ENCODE assay signal across 16 cellular contexts in genomic region chr1:172278478-172278877, GRCh38.
A peak's percentile ranks its signal among the peaks of the same experiment; 100 is the strongest.
DNase-seq lines count a peak whose midpoint lies in the region; ATAC-seq and TF ChIP-seq lines count a peak whose summit lies in the region.
"Had no signal": no experiment of that assay in that cellular context is flagged by ENCODE, and none has a peak within 500 bp of the region (broad histone marks: within the 10 kb centered on the region; RNA-seq: fewer than 3 reads in every experiment).

No MANE protein-coding gene starts in this region.

- peak overlapping the region; percentile 90 for H3K27ac Mint-ChIP-seq in chondrocyte (ENCODE audit: unreplicated experiment)

- H3K36me3 ChIP-seq in HUES48 (ENCODE audit: control insufficient read depth, insufficient read depth, low read length), result no peaks in the 10 kb centered on the region
- H3K36me3 ChIP-seq: cardiac muscle cell had no signal

- H3K4me3 Mint-ChIP-seq in chondrocyte (ENCODE audit: unreplicated experiment), result peak overlapping the region; percentile 29

- H3K9me3 Mint-ChIP-seq in chondrocyte (ENCODE audit: low read depth), result peaks cover 7% of the 10 kb centered on the region

- peaks cover 32% of the 10 kb centered on the region for H3K4me1 ChIP-seq in HUES48 (ENCODE audit: control insufficient read depth, insufficient read depth, low read length)

- peaks cover 71% of the 10 kb centered on the region for H3K4me1 Mint-ChIP-seq in chondrocyte (ENCODE audit: low read depth)

- DNase-seq in A172 (ENCODE audit: low spot score), result peak; percentile 37
- DNase-seq in chondrocyte (ENCODE audit: low spot score), result no peak
- peak; percentile 35 for DNase-seq in iPS-NIHi7 (ENCODE audit: extremely low spot score)
- DNase-seq in central memory CD4-positive, alpha-beta T cell, result no peak
- DNase-seq in effector CD4-positive, alpha-beta T cell, result no peak
- DNase-seq: ACHN, DND-41, MM.1S, mucosa of descending colon, NCI-H446, RPMI8226, small intestine had no signal

- H3K9ac ChIP-seq in HUES48 (ENCODE audit: low read depth, low read length), result no peak overlapping the region

- peak overlapping the region; percentile 75 for H3K27ac ChIP-seq in HUES48 (ENCODE audit: low read depth, low read length)
- H3K27ac ChIP-seq: cardiac muscle cell had no signal

- no peaks in the 10 kb centered on the region for H3K27me3 ChIP-seq in HUES48 (ENCODE audit: control insufficient read depth, insufficient read depth, low read length)

- ATAC-seq in GM21619 (IDR thresholded peaks at IDR 0.05; ENCODE audit: unreplicated experiment) (no peak), GM18517 (IDR thresholded peaks at IDR 0.05; ENCODE audit: unreplicated experiment) (no peak)
- ATAC-seq: mucosa of descending colon had no signal

- TF ChIP-seq CTCF in chondrocyte (IDR thresholded peaks at IDR 0.05), result no peak

- H3K9me3 ChIP-seq in HUES48 (ENCODE audit: control insufficient read depth, insufficient read depth, low read length), result no peaks in the 10 kb centered on the region
- H3K9me3 ChIP-seq: mucosa of descending colon had no signal

- H3K27me3 Mint-ChIP-seq in chondrocyte (ENCODE audit: low read depth), result no peaks in the 10 kb centered on the region

- H3K4me3 ChIP-seq in HUES48 (ENCODE audit: low read depth, low read length), result peak overlapping the region; percentile 19; the same call in 1 of the 2 replicates
- H3K4me3 ChIP-seq: cardiac muscle cell, mucosa of descending colon had no signal

- H3K36me3 Mint-ChIP-seq in chondrocyte (ENCODE audit: low read depth), result peaks cover 10% of the 10 kb centered on the region

Comparison
In these comparisons a context has a peak if more than half of its experiments do, and no peak if none do; other contexts are left out.
1. DNase-seq: peak in A172 (single experiment) and iPS-NIHi7 (single experiment); none in chondrocyte (single experiment), central memory CD4-positive, alpha-beta T cell (single experiment) and effector CD4-positive, alpha-beta T cell (single experiment).